Comparison of ENCODE assay signal across 8 cellular contexts in the genomic region with DNA sequence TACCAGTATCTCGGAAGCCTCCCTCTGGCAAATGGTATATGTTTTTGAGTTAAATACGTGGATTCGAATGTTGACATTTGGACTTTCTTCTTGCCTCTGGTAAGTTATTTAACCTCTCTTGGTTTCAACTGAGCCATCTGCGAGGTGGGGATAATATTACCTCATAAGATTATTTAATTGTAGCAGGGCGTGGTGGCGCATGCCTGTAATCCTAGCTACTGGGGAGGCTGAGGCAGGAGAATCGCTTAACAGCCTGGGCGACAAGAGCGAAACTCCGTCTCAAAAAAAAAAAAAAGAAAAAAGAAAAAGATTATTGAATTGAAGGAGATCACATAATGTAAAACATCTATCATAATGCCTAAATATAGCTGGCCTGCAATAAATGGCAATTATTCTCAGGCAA. TPM values are rescaled to one million over a fixed set of nuclear protein-coding genes. Genes with fewer than 3 reads are reported as not detected.
DNase-seq lines count a peak whose midpoint lies in the region; ATAC-seq and TF ChIP-seq lines count a peak whose summit lies in the region.

No MANE protein-coding gene starts in this region.

- H3K27ac Mint-ChIP-seq in mesothelial cell of epicardium: peak overlapping the region; percentile 95

- no peaks in the 10 kb centered on the region for H3K27me3 Mint-ChIP-seq in mesothelial cell of epicardium (ENCODE audit: low read depth)

- no peaks in the 10 kb centered on the region for H3K36me3 ChIP-seq in brain microvascular endothelial cell (replicated peaks)

- H3K4me1 Mint-ChIP-seq in mesothelial cell of epicardium: peaks cover 5% of the 10 kb centered on the region

- no peaks in the 10 kb centered on the region for H3K36me3 Mint-ChIP-seq in mesothelial cell of epicardium

- no peaks in the 10 kb centered on the region for H3K27me3 ChIP-seq in brain microvascular endothelial cell (replicated peaks)

- in situ Hi-C loops in brain microvascular endothelial cell (cut with HindIII; ENCODE audit: low pct_ligation_motif_present, low sequenced_read_pairs): no loop called here

- peak overlapping the region; percentile 28 for H3K27ac ChIP-seq in brain microvascular endothelial cell

- H3K4me3 Mint-ChIP-seq in mesothelial cell of epicardium: peak overlapping the region; percentile 92

- H3K4me3 ChIP-seq in brain microvascular endothelial cell (ENCODE audit: low read depth, low read length): peak overlapping the region; percentile 81

- ATAC-seq in GM19395 (IDR thresholded peaks at IDR 0.05; ENCODE audit: unreplicated experiment): no peak

- peaks cover 6% of the 10 kb centered on the region for H3K9me3 Mint-ChIP-seq in mesothelial cell of epicardium

- peak; percentile 5 for DNase-seq in stimulated activated CD4-positive, alpha-beta T cell treated with anti-CD3 and anti-CD28 coated beads, Interleukin-4, amount 100 ng/mL, for 24 hours
- no peak for DNase-seq in stimulated activated CD4-positive, alpha-beta T cell treated with anti-CD3 and anti-CD28 coated beads, Interleukin-4, amount 100 ng/mL, for 4 hours
- no peak for DNase-seq in brain microvascular endothelial cell
- DNase-seq in mesothelial cell of epicardium (ENCODE audit: low spot score in 2 of 2, unreplicated experiment in 2 of 2): no peak
- no peak for DNase-seq in kidney tubule cell (ENCODE audit: low spot score)
- DNase-seq in NCI-H526 treated with DMSO at 0.1 percent for 48 hours (lab: John Stamatoyannopoulos, UW): no peak
- no peak for DNase-seq in AG20443 (ENCODE audit: low spot score)

- no peak for TF ChIP-seq CTCF in brain microvascular endothelial cell (IDR thresholded peaks at IDR 0.05; ENCODE audit: low read depth, low read length, missing control alignments)
- TF ChIP-seq CTCF in mesothelial cell of epicardium (IDR thresholded peaks at IDR 0.05; ENCODE audit: unreplicated experiment): no peak

RNA-seq across cellular contexts. Expression of gene TAF5, which starts 0.4 kb away (rescaled TPM):
- 4.7 to 5.2 TPM (median 4.9 TPM) in 3 replicates for total RNA-seq in mesothelial cell of epicardium

RNA-seq across cellular contexts. Expression of gene PCGF6, which starts 16.4 kb away (rescaled TPM):
- total RNA-seq in mesothelial cell of epicardium: 10.5 to 10.7 TPM (median 10.6 TPM) in 3 replicates

RNA-seq across cellular contexts. Expression of gene ATP5MK, which starts 28.9 kb away (rescaled TPM):
- 208 to 223 TPM (median 209 TPM) in 3 replicates for total RNA-seq in mesothelial cell of epicardium

RNA-seq across cellular contexts. Expression of gene PDCD11, which starts 29.0 kb away (rescaled TPM):
- total RNA-seq in mesothelial cell of epicardium: 48.9 to 53.6 TPM (median 50.4 TPM) in 3 replicates
